In the genomic region with DNA sequence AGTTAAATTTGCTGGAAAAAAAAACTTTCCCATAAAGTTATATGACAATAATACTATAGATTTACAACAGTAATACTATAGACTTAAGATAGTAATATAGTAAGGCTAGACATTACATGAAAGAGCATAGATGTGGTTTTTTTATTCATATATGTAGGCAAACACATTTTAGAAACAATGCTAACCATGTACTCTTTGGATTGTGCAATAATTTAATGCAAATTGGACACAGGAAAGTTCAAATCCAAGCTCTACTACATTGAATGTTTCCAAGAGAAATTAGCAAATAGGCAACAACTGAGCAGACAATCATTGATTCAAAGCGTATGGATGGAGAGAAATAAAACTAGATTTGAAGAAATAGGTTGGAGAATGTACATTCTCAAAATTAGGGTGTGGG, we compare ENCODE assay signal across 2 cellular contexts.
A peak's percentile ranks its signal among the peaks of the same experiment; 100 is the strongest.
TF ChIP-seq lines count a peak whose summit lies in the region.

No MANE protein-coding gene starts in this region.

TF ChIP-seq in HepG2, 621 proteins besides CTCF, POLR2A, EP300 and RAD21 (continued from another document):
- TF ChIP-seq, protein P1, sequence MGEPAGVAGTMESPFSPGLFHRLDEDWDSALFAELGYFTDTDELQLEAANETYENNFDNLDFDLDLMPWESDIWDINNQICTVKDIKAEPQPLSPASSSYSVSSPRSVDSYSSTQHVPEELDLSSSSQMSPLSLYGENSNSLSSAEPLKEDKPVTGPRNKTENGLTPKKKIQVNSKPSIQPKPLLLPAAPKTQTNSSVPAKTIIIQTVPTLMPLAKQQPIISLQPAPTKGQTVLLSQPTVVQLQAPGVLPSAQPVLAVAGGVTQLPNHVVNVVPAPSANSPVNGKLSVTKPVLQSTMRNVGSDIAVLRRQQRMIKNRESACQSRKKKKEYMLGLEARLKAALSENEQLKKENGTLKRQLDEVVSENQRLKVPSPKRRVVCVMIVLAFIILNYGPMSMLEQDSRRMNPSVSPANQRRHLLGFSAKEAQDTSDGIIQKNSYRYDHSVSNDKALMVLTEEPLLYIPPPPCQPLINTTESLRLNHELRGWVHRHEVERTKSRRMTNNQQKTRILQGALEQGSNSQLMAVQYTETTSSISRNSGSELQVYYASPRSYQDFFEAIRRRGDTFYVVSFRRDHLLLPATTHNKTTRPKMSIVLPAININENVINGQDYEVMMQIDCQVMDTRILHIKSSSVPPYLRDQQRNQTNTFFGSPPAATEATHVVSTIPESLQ (CRISPR knock-in tag; conservative IDR thresholded peaks at IDR 0.05), result no peak

TF ChIP-seq in IMR-90, 13 proteins besides CTCF, POLR2A, EP300 and RAD21:
- TF ChIP-seq, protein P2, sequence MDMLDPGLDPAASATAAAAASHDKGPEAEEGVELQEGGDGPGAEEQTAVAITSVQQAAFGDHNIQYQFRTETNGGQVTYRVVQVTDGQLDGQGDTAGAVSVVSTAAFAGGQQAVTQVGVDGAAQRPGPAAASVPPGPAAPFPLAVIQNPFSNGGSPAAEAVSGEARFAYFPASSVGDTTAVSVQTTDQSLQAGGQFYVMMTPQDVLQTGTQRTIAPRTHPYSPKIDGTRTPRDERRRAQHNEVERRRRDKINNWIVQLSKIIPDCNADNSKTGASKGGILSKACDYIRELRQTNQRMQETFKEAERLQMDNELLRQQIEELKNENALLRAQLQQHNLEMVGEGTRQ (IDR thresholded peaks at IDR 0.05; ENCODE audit: low read depth, low read length), result no peak
- TF ChIP-seq NFE2L2 (IDR thresholded peaks at IDR 0.05; ENCODE audit: low read depth, low read length) (no peak), CEBPB (IDR thresholded peaks at IDR 0.05; ENCODE audit: low read depth, low read length) (peak; percentile 71)
